11 cellular contexts compared by ENCODE assay signal in genomic region chr5:141855265-141856029, GRCh38. TPM values are rescaled to one million over a fixed set of nuclear protein-coding genes. Genes with fewer than 3 reads are reported as not detected.
A peak's percentile ranks its signal among the peaks of the same experiment; 100 is the strongest.
DNase-seq lines count a peak whose midpoint lies in the region; ATAC-seq, FAIRE-seq and TF ChIP-seq lines count a peak whose summit lies in the region.
"Had no signal": no experiment of that assay in that cellular context is flagged by ENCODE, and none has a peak within 500 bp of the region (broad histone marks: within the 10 kb centered on the region; RNA-seq: fewer than 3 reads in every experiment).

No MANE protein-coding gene starts in this region.

- no peak for TF ChIP-seq POLR2A in GM12878 (IDR thresholded peaks at IDR 0.05; ENCODE audit: low read depth, low read length)

- H3K9ac ChIP-seq in GM12878 (ENCODE audit: control insufficient read depth, insufficient read depth, low read length), result no peak overlapping the region

- RAD21 ChIA-PET in GM12878 (lab: Charles Lee; ENCODE audit: unreplicated experiment), result no interaction called here

- H3K4me1 ChIP-seq in BE2C (peaks cover 18% of the 10 kb centered on the region), GM12878 (ENCODE audit: control insufficient read depth, insufficient read depth, low read length) (no peaks in the 10 kb centered on the region), hepatocyte (ENCODE audit: insufficient read depth) (no peaks in the 10 kb centered on the region)
- H3K4me1 ChIP-seq: colonic mucosa had no signal

- peaks cover 5% of the 10 kb centered on the region; the same call in 1 of the 2 replicates for H3K36me3 ChIP-seq in BE2C
- H3K36me3 ChIP-seq in MG63, result no peaks in the 10 kb centered on the region
- no peaks in the 10 kb centered on the region for H3K36me3 ChIP-seq in GM12878 (ENCODE audit: control insufficient read depth in 2 of 2, insufficient read depth in 2 of 2, low read length in 1 of 2)
- no peaks in the 10 kb centered on the region for H3K36me3 ChIP-seq in hepatocyte (replicated peaks; ENCODE audit: insufficient read depth, low read depth)
- H3K36me3 ChIP-seq: colonic mucosa had no signal

- in situ Hi-C loops in GM12878 (cut with MboI), result no loop called here
- in situ Hi-C loops in GM13977 (cut with MboI; ENCODE audit: low pct_unique_long_range_greater_than_20kb, low sequenced_read_pairs, unreplicated experiment), result no loop called here

- POLR2A ChIA-PET in GM12878 (lab: Charles Lee), result no interaction called here

- WGBS in GM12878 (ENCODE audit: insufficient coverage, insufficient replicate concordance, low lambda C conversion rate, missing lambda C conversion rate), result 26% methylated on average over 8 of the region's 8 CpGs
- 72% methylated on average over 8 of the region's 8 CpGs for WGBS in hepatocyte (ENCODE audit: low lambda C conversion rate, missing lambda C conversion rate)

- SMC1A ChIA-PET in GM12878 (lab: Charles Lee; ENCODE audit: uncharacterized antibody, unreplicated experiment), result no interaction called here

- TF ChIP-seq EP300 in GM12878 (IDR thresholded peaks at IDR 0.05; ENCODE audit: borderline replicate concordance in 1 of 2, control insufficient read depth in 1 of 2, low read depth in 2 of 2, low read length in 2 of 2), result no peak

- intact Hi-C loops in GM12878 (cut with micrococcal nuclease; ENCODE audit: unreplicated experiment), result no loop called here

- H3K4me3 ChIP-seq in BE2C (ENCODE audit: low read depth, low read length), result no peak overlapping the region
- H3K4me3 ChIP-seq in MG63, result no peak overlapping the region
- no peak overlapping the region for H3K4me3 ChIP-seq in GM12878
- no peak overlapping the region for H3K4me3 ChIP-seq in hepatocyte
- H3K4me3 ChIP-seq: colonic mucosa had no signal

- H2AFZ ChIP-seq in GM12878 (ENCODE audit: control insufficient read depth, low read depth, low read length), result no peak overlapping the region
- no peak overlapping the region for H2AFZ ChIP-seq in hepatocyte

- no peaks in the 10 kb centered on the region for H3K9me3 ChIP-seq in BE2C
- H3K9me3 ChIP-seq in MG63, result no peaks in the 10 kb centered on the region
- no peaks in the 10 kb centered on the region for H3K9me3 ChIP-seq in GM12878 (replicated peaks; ENCODE audit: control insufficient read depth, insufficient read depth, low read length)
- H3K9me3 ChIP-seq in hepatocyte (ENCODE audit: low read depth), result no peaks in the 10 kb centered on the region
- H3K9me3 ChIP-seq: colonic mucosa had no signal

- no peak for FAIRE-seq in GM12878 (lab: Jason Lieb, UNC)

- H3K4me2 ChIP-seq in GM12878 (ENCODE audit: control insufficient read depth, insufficient read depth) (no peak overlapping the region), hepatocyte (no peak overlapping the region)

- DNase-seq in BE2C (peak; percentile 72), MG63 (peak; percentile 34), GM12878 (ENCODE audit: low read depth, low spot score) (no peak), left kidney (ENCODE audit: low read depth, low spot score) (peak; percentile 75), NCI-H82 treated with DMSO at 0.1 percent for 48 hours (lab: John Stamatoyannopoulos, UW; ENCODE audit: unreplicated experiment) (no peak), hepatocyte (ENCODE audit: low spot score) (no peak), GM13977 (ENCODE audit: low spot score) (no peak)
- DNase-seq: activated CD4-positive, alpha-beta T cell treated with anti-CD3 and anti-CD28 coated beads for 1 hour; colonic mucosa; stimulated activated CD8-positive, alpha-beta memory T cell treated with anti-CD3 and anti-CD28 coated beads, Interleukin-4, amount 100 ng/mL, for 48 hours had no signal

- BruUV-seq in GM12878 (replicated peaks; lab: Mats Ljungman, UMichigan), result no TSS peak

- CTCF ChIA-PET in GM12878 (lab: Yijun Ruan, JAX), result no interaction called here

- no peaks in the 10 kb centered on the region for H3K79me2 ChIP-seq in GM12878 (ENCODE audit: control insufficient read depth, insufficient read depth, low read length)
- H3K79me2 ChIP-seq in hepatocyte, result no peaks in the 10 kb centered on the region

- ATAC-seq in GM12878 (no peak), HG03159 (IDR thresholded peaks at IDR 0.05; ENCODE audit: unreplicated experiment) (no peak)

- no peak for TF ChIP-seq RAD21 in GM12878 (IDR thresholded peaks at IDR 0.05; ENCODE audit: insufficient read depth, low read depth, low read length)

- no peaks in the 10 kb centered on the region for H3K9me2 ChIP-seq in hepatocyte (replicated peaks; ENCODE audit: insufficient read depth)

- no peak overlapping the region for H3K27ac ChIP-seq in GM12878 (ENCODE audit: control insufficient read depth, insufficient read depth)
- H3K27ac ChIP-seq in hepatocyte, result no peak overlapping the region
- H3K27ac ChIP-seq: colonic mucosa had no signal

- H4K20me1 ChIP-seq in GM12878 (ENCODE audit: control insufficient read depth, insufficient read depth), result no peaks in the 10 kb centered on the region
- no peaks in the 10 kb centered on the region for H4K20me1 ChIP-seq in hepatocyte (ENCODE audit: insufficient read depth, poor library complexity, severe bottlenecking)

- TF ChIP-seq CTCF in BE2C (IDR thresholded peaks at IDR 0.05; ENCODE audit: low read depth, low read length) (no peak), GM12878 (IDR thresholded peaks at IDR 0.05 in 2 of 3, conservative IDR thresholded peaks at IDR 0.05 in 1 of 3; ENCODE audit: control insufficient read depth in 2 of 3, extremely low read depth in 1 of 3, insufficient read depth in 1 of 3, low read depth in 3 of 3, low read length in 3 of 3) (no peak), hepatocyte (IDR thresholded peaks at IDR 0.05; ENCODE audit: poor library complexity) (no peak), GM13977 (IDR thresholded peaks at IDR 0.05; ENCODE audit: extremely low read depth, insufficient read depth, missing control alignments) (no peak)

- H3K27me3 ChIP-seq in BE2C (no peaks in the 10 kb centered on the region), MG63 (peaks cover 13% of the 10 kb centered on the region), GM12878 (replicated peaks in 1 of 2; ENCODE audit: control insufficient read depth in 2 of 2, insufficient read depth in 2 of 2, low read length in 1 of 2) (0 out of 4 replicates have a peak, but pooled peaks cover 0 to 7% of the 10 kb centered on the region in 2 experiments), hepatocyte (no peaks in the 10 kb centered on the region)
- H3K27me3 ChIP-seq: colonic mucosa had no signal

TF ChIP-seq in GM12878, 131 proteins besides CTCF, POLR2A, EP300 and RAD21:
- no peak for TF ChIP-seq IRF5 (IDR thresholded peaks at IDR 0.05; ENCODE audit: borderline replicate concordance)
- TF ChIP-seq PKNOX1 (IDR thresholded peaks at IDR 0.05), result peak; percentile 17; the same call in 1 of the 2 replicates

RNA-seq across cellular contexts. Expression of gene PCDH1, which starts 22.8 kb away (rescaled TPM):
- 129 TPM for polyA plus RNA-seq in BE2C (2012; ENCODE audit: insufficient read depth, insufficient read length, low read depth)
- total RNA-seq in MG63 (2014; rRNA removed; shearing (Covaris generic); ENCODE audit: low replicate concordance), result 3.8 and 12.8 TPM in 2 replicates
- total RNA-seq in GM12878 (2013; cell fraction: nucleolus; rRNA removed), result 0.15 and 1.3 TPM in 2 replicates
- 0.11 TPM in 1 of 2 replicates, not detected in the other for total RNA-seq in GM12878 (2014; rRNA removed)
- total RNA-seq in GM12878 (2014; rRNA removed; fragmentation: Illumina TruSeq; extraction: Trizol), result not detected in 2 replicates
- total RNA-seq in GM12878 (2021), result 0.27 and 0.36 TPM in 2 replicates
- not detected for polyA plus RNA-seq in GM12878 (2011; ENCODE audit: low read depth)
- polyA plus RNA-seq in GM12878 (2011; rRNA removed), result 0.07 TPM in 1 of 2 replicates, not detected in the other
- polyA plus RNA-seq in GM12878 (2011; cell fraction: cytosol; rRNA removed), result 0.12 TPM in 2 replicates
- polyA plus RNA-seq in GM12878 (2011; cell fraction: nucleus; rRNA removed), result 0.10 and 0.12 TPM in 2 replicates
- 0.04 and 0.11 TPM in 2 replicates for polyA plus RNA-seq in GM12878 (2012)
- 0.16 TPM in 1 of 2 replicates, not detected in the other for polyA plus RNA-seq in GM12878 (2014; fragmentation: Illumina TruSeq; extraction: Trizol)
- not detected for polyA plus RNA-seq in GM12878 (2014; fragmentation: Nextera tagmentation; extraction: Ambion mirVana)
- 0.10 TPM in 1 of 2 replicates, not detected in the other for polyA plus RNA-seq in GM12878 (2014; rRNA removed)
- under 1 TPM in 1 of 2 experiments, not detected in 1; 0.16 TPM for polyA plus RNA-seq in GM12878 (2016; fragmentation: Nextera tagmentation; extraction: Ambion mirVana)
- 0.26 and 0.73 TPM in 2 replicates for polyA minus RNA-seq in GM12878 (2011; rRNA and poly(A)+ RNA removed)
- polyA minus RNA-seq in GM12878 (2011; cell fraction: cytosol; rRNA and poly(A)+ RNA removed), result not detected in 2 replicates
- polyA minus RNA-seq in GM12878 (2011; cell fraction: nucleus; rRNA and poly(A)+ RNA removed), result not detected in 2 replicates
- total RNA-seq in hepatocyte, result 10.5 and 10.8 TPM in 2 replicates
- 6.2 and 8.6 TPM in 2 replicates for polyA plus RNA-seq in hepatocyte

Comparison
In these comparisons a context has a peak if more than half of its experiments do, and no peak if none do; other contexts are left out.
1. DNase-seq: peak in BE2C (single experiment), MG63 (single experiment) and left kidney (single experiment); none in GM12878 (single experiment), NCI-H82 treated with DMSO at 0.1 percent for 48 hours (single experiment), hepatocyte (single experiment) and GM13977 (single experiment).